ENCODE assay signal across 1 cellular context in genomic region chr15:62119224-62119925, GRCh38.
TF ChIP-seq lines count a peak whose summit lies in the region.

No MANE protein-coding gene starts in this region.

TF ChIP-seq in HepG2, 621 proteins besides CTCF, POLR2A, EP300 and RAD21 (continued from another document):
- TF ChIP-seq ZBTB49 (CRISPR knock-in tag; IDR thresholded peaks at IDR 0.05; ENCODE audit: borderline replicate concordance), result no peak
- no peak for TF ChIP-seq ZNF468 (CRISPR knock-in tag; IDR thresholded peaks at IDR 0.05)
